In the genomic region with DNA sequence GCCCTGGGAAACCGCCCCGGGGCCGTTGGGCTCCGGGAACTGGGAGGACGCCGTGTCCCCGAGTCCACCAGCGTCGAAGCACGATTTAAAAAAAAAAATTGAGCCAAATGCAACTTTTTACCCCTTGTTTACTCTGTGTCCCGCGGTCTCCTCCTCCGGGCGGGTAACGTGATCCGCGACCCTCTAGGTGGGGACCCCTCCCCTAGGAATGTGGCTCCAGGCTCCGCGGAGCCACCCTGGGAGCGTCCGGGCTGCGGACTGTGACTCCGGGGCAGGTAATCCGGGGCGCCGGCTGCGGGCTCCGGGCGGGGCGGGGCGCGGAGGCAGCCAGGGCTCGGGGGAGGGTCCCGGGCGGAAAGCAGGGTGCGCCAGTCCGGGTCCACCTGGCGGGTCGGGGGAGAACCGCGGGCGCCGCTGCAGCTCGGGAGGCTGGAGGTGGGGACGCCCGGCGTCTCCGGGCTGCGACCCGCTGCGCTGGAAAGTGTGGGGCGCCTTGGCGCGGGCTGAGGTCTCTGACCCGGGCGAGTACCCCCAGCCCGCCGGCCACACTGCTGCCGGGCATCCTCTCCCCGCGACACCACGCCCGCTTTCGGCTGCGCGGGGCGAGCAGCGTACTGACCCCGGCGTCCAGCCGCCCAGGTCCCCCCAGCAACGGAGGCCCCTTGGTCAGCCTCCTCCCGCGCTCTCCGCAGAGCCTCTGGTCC, we compare ENCODE assay signal across 1 cellular context.
TF ChIP-seq lines count a peak whose summit lies in the region.

No MANE protein-coding gene starts in this region.

TF ChIP-seq in HepG2, 621 proteins besides CTCF, POLR2A, EP300 and RAD21 (continued from another document and continues in another):
- TF ChIP-seq, protein P1, sequence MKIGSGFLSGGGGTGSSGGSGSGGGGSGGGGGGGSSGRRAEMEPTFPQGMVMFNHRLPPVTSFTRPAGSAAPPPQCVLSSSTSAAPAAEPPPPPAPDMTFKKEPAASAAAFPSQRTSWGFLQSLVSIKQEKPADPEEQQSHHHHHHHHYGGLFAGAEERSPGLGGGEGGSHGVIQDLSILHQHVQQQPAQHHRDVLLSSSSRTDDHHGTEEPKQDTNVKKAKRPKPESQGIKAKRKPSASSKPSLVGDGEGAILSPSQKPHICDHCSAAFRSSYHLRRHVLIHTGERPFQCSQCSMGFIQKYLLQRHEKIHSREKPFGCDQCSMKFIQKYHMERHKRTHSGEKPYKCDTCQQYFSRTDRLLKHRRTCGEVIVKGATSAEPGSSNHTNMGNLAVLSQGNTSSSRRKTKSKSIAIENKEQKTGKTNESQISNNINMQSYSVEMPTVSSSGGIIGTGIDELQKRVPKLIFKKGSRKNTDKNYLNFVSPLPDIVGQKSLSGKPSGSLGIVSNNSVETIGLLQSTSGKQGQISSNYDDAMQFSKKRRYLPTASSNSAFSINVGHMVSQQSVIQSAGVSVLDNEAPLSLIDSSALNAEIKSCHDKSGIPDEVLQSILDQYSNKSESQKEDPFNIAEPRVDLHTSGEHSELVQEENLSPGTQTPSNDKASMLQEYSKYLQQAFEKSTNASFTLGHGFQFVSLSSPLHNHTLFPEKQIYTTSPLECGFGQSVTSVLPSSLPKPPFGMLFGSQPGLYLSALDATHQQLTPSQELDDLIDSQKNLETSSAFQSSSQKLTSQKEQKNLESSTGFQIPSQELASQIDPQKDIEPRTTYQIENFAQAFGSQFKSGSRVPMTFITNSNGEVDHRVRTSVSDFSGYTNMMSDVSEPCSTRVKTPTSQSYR (CRISPR knock-in tag; IDR thresholded peaks at IDR 0.05; ENCODE audit: borderline replicate concordance) = no peak
- TF ChIP-seq, protein P2, sequence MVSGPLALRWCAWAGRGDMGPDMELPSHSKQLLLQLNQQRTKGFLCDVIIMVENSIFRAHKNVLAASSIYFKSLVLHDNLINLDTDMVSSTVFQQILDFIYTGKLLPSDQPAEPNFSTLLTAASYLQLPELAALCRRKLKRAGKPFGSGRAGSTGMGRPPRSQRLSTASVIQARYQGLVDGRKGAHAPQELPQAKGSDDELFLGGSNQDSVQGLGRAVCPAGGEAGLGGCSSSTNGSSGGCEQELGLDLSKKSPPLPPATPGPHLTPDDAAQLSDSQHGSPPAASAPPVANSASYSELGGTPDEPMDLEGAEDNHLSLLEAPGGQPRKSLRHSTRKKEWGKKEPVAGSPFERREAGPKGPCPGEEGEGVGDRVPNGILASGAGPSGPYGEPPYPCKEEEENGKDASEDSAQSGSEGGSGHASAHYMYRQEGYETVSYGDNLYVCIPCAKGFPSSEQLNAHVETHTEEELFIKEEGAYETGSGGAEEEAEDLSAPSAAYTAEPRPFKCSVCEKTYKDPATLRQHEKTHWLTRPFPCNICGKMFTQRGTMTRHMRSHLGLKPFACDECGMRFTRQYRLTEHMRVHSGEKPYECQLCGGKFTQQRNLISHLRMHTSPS (CRISPR knock-in tag; IDR thresholded peaks at IDR 0.05; ENCODE audit: low read depth) = no peak
- TF ChIP-seq ZSCAN25 (CRISPR knock-in tag; IDR thresholded peaks at IDR 0.05) = no peak
- no peak for TF ChIP-seq ZNF17 (CRISPR knock-in tag; IDR thresholded peaks at IDR 0.05)
- no peak for TF ChIP-seq HNRNPH1 (optimal IDR thresholded peaks at IDR 0.05; ENCODE audit: low read depth, low read length)
- no peak for TF ChIP-seq ZNF317 (CRISPR knock-in tag; IDR thresholded peaks at IDR 0.05)
- TF ChIP-seq ZNF235 (CRISPR knock-in tag; IDR thresholded peaks at IDR 0.05; ENCODE audit: borderline replicate concordance) = peak; percentile 73; the same call in 1 of the 2 replicates
- TF ChIP-seq KDM4B (CRISPR knock-in tag; IDR thresholded peaks at IDR 0.05) = no peak
- TF ChIP-seq AFF4 (CRISPR knock-in tag; IDR thresholded peaks at IDR 0.05) = no peak
- TF ChIP-seq, protein P3, sequence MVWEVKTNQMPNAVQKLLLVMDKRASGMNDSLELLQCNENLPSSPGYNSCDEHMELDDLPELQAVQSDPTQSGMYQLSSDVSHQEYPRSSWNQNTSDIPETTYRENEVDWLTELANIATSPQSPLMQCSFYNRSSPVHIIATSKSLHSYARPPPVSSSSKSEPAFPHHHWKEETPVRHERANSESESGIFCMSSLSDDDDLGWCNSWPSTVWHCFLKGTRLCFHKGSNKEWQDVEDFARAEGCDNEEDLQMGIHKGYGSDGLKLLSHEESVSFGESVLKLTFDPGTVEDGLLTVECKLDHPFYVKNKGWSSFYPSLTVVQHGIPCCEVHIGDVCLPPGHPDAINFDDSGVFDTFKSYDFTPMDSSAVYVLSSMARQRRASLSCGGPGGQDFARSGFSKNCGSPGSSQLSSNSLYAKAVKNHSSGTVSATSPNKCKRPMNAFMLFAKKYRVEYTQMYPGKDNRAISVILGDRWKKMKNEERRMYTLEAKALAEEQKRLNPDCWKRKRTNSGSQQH (CRISPR knock-in tag; IDR thresholded peaks at IDR 0.05; ENCODE audit: low read depth) = no peak
- TF ChIP-seq, protein P4, sequence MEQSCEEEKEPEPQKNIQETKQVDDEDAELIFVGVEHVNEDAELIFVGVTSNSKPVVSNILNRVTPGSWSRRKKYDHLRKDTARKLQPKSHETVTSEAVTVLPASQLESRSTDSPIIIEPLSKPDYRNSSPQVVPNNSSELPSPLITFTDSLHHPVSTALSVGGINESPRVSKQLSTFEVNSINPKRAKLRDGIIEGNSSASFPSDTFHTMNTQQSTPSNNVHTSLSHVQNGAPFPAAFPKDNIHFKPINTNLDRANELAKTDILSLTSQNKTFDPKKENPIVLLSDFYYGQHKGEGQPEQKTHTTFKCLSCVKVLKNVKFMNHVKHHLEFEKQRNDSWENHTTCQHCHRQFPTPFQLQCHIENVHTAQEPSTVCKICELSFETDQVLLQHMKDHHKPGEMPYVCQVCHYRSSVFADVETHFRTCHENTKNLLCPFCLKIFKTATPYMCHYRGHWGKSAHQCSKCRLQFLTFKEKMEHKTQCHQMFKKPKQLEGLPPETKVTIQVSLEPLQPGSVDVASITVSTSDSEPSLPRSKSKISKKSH (CRISPR knock-in tag; IDR thresholded peaks at IDR 0.05; ENCODE audit: borderline replicate concordance) = no peak
- peak; percentile 73; the same call in 1 of the 2 replicates for TF ChIP-seq BORCS8-MEF2B (CRISPR knock-in tag; IDR thresholded peaks at IDR 0.05)
- peak; percentile 77 for TF ChIP-seq AGO2 (optimal IDR thresholded peaks at IDR 0.05; ENCODE audit: low read depth, low read length)
- TF ChIP-seq MTA1 (CRISPR knock-in tag; IDR thresholded peaks at IDR 0.05; ENCODE audit: borderline replicate concordance) = peak; percentile 57; the same call in 1 of the 2 replicates
- TF ChIP-seq, protein P5, sequence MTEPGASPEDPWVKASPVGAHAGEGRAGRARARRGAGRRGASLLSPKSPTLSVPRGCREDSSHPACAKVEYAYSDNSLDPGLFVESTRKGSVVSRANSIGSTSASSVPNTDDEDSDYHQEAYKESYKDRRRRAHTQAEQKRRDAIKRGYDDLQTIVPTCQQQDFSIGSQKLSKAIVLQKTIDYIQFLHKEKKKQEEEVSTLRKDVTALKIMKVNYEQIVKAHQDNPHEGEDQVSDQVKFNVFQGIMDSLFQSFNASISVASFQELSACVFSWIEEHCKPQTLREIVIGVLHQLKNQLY (CRISPR knock-in tag; IDR thresholded peaks at IDR 0.05) = no peak
- no peak; the same call in 1 of the 2 replicates for TF ChIP-seq NFIC (IDR thresholded peaks at IDR 0.05; ENCODE audit: low read length)
- no peak; the same call in 1 of the 2 replicates for TF ChIP-seq ZNF879 (CRISPR knock-in tag; IDR thresholded peaks at IDR 0.05)
- no peak; the same call in 1 of the 2 replicates for TF ChIP-seq ZNF225 (CRISPR knock-in tag; IDR thresholded peaks at IDR 0.05)
- TF ChIP-seq MYC (CRISPR knock-in tag; IDR thresholded peaks at IDR 0.05; ENCODE audit: borderline replicate concordance) = peak; percentile 60
- no peak for TF ChIP-seq ZNF75D (CRISPR knock-in tag; IDR thresholded peaks at IDR 0.05; ENCODE audit: borderline replicate concordance)
- no peak for TF ChIP-seq RFX3 (CRISPR knock-in tag; IDR thresholded peaks at IDR 0.05)
- TF ChIP-seq MTF2 (CRISPR knock-in tag; IDR thresholded peaks at IDR 0.05; ENCODE audit: borderline replicate concordance) = no peak
- TF ChIP-seq MXD4 (CRISPR knock-in tag; IDR thresholded peaks at IDR 0.05) = no peak
- peak; percentile 50; the same call in 1 of the 2 replicates for TF ChIP-seq ZFYVE20 (CRISPR knock-in tag; IDR thresholded peaks at IDR 0.05; ENCODE audit: borderline replicate concordance, low read depth)
- TF ChIP-seq, protein P6, sequence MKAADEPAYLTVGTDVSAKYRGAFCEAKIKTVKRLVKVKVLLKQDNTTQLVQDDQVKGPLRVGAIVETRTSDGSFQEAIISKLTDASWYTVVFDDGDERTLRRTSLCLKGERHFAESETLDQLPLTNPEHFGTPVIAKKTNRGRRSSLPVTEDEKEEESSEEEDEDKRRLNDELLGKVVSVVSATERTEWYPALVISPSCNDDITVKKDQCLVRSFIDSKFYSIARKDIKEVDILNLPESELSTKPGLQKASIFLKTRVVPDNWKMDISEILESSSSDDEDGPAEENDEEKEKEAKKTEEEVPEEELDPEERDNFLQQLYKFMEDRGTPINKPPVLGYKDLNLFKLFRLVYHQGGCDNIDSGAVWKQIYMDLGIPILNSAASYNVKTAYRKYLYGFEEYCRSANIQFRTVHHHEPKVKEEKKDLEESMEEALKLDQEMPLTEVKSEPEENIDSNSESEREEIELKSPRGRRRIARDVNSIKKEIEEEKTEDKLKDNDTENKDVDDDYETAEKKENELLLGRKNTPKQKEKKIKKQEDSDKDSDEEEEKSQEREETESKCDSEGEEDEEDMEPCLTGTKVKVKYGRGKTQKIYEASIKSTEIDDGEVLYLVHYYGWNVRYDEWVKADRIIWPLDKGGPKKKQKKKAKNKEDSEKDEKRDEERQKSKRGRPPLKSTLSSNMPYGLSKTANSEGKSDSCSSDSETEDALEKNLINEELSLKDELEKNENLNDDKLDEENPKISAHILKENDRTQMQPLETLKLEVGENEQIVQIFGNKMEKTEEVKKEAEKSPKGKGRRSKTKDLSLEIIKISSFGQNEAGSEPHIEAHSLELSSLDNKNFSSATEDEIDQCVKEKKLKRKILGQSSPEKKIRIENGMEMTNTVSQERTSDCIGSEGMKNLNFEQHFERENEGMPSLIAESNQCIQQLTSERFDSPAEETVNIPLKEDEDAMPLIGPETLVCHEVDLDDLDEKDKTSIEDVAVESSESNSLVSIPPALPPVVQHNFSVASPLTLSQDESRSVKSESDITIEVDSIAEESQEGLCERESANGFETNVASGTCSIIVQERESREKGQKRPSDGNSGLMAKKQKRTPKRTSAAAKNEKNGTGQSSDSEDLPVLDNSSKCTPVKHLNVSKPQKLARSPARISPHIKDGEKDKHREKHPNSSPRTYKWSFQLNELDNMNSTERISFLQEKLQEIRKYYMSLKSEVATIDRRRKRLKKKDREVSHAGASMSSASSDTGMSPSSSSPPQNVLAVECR (CRISPR knock-in tag; IDR thresholded peaks at IDR 0.05; ENCODE audit: borderline replicate concordance) = peak; percentile 62
- TF ChIP-seq, protein P7, sequence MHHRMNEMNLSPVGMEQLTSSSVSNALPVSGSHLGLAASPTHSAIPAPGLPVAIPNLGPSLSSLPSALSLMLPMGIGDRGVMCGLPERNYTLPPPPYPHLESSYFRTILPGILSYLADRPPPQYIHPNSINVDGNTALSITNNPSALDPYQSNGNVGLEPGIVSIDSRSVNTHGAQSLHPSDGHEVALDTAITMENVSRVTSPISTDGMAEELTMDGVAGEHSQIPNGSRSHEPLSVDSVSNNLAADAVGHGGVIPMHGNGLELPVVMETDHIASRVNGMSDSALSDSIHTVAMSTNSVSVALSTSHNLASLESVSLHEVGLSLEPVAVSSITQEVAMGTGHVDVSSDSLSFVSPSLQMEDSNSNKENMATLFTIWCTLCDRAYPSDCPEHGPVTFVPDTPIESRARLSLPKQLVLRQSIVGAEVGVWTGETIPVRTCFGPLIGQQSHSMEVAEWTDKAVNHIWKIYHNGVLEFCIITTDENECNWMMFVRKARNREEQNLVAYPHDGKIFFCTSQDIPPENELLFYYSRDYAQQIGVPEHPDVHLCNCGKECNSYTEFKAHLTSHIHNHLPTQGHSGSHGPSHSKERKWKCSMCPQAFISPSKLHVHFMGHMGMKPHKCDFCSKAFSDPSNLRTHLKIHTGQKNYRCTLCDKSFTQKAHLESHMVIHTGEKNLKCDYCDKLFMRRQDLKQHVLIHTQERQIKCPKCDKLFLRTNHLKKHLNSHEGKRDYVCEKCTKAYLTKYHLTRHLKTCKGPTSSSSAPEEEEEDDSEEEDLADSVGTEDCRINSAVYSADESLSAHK (CRISPR knock-in tag; IDR thresholded peaks at IDR 0.05; ENCODE audit: borderline replicate concordance) = no peak
- TF ChIP-seq ARNT (IDR thresholded peaks at IDR 0.05) = no peak
- TF ChIP-seq POLR2AphosphoS5 (IDR thresholded peaks at IDR 0.05; ENCODE audit: low read depth, low read length) = peak; percentile 21
- no peak; the same call in 1 of the 2 replicates for TF ChIP-seq ZNF337 (CRISPR knock-in tag; IDR thresholded peaks at IDR 0.05; ENCODE audit: borderline replicate concordance, low read depth)
- no peak for TF ChIP-seq ZNF354B (CRISPR knock-in tag; IDR thresholded peaks at IDR 0.05)
- no peak for TF ChIP-seq FOXA1 (IDR thresholded peaks at IDR 0.05)
- TF ChIP-seq FOXA1 (CRISPR knock-in tag; IDR thresholded peaks at IDR 0.05) = peak; percentile 89
- peak; percentile 13; the same call in 1 of the 2 replicates for TF ChIP-seq TBX2 (CRISPR knock-in tag; IDR thresholded peaks at IDR 0.05; ENCODE audit: borderline replicate concordance)
- peak; percentile 22 for TF ChIP-seq RBM22 (optimal IDR thresholded peaks at IDR 0.05; ENCODE audit: low read length)
- peak; percentile 75 for TF ChIP-seq RBFOX2 (IDR thresholded peaks at IDR 0.05; ENCODE audit: low read depth, low read length)
- TF ChIP-seq MIER2 (CRISPR knock-in tag; IDR thresholded peaks at IDR 0.05) = no peak
- no peak for TF ChIP-seq ZNF260 (CRISPR knock-in tag; IDR thresholded peaks at IDR 0.05; ENCODE audit: borderline replicate concordance, low read depth)
- TF ChIP-seq TMF1 (CRISPR knock-in tag; IDR thresholded peaks at IDR 0.05; ENCODE audit: low read depth) = no peak
- TF ChIP-seq ERF (CRISPR knock-in tag; IDR thresholded peaks at IDR 0.05) = peak; percentile 28; the same call in 1 of the 2 replicates
- TF ChIP-seq ZFP37 (CRISPR knock-in tag; IDR thresholded peaks at IDR 0.05; ENCODE audit: borderline replicate concordance) = no peak
